15 cellular contexts compared by ENCODE assay signal in genomic region chr10:133229265-133230022, GRCh38. TPM values are rescaled to one million over a fixed set of nuclear protein-coding genes. Genes with fewer than 3 reads are reported as not detected.
DNase-seq lines count a peak whose midpoint lies in the region; ATAC-seq and TF ChIP-seq lines count a peak whose summit lies in the region.
"Had no signal": no experiment of that assay in that cellular context is flagged by ENCODE, and none has a peak within 500 bp of the region (broad histone marks: within the 10 kb centered on the region; RNA-seq: fewer than 3 reads in every experiment).

No MANE protein-coding gene starts in this region.

- no peak for TF ChIP-seq EP300 in stomach (IDR thresholded peaks at IDR 0.05)

- no peak for TF ChIP-seq CTCF in adrenal gland (IDR thresholded peaks at IDR 0.05)
- no peak for TF ChIP-seq CTCF in stomach (IDR thresholded peaks at IDR 0.05)

- no peak for DNase-seq in activated naive CD8-positive, alpha-beta T cell treated with anti-CD3 and anti-CD28 coated beads, Interleukin-2, amount 10 ng/mL, durations not matched to agents 7 days and 5 days
- no peak for DNase-seq in activated naive CD8-positive, alpha-beta T cell treated with anti-CD3 and anti-CD28 coated beads for 36 hours
- DNase-seq in adrenal gland, result no peak
- DNase-seq in NCI-H2196 treated with DMSO at 0.1 percent for 48 hours (lab: John Stamatoyannopoulos, UW; ENCODE audit: unreplicated experiment), result no peak
- no peak for DNase-seq in stomach
- DNase-seq: amniotic stem cell, DMS 273 treated with DMSO at 0.1 percent for 48 hours, GOT3, heart right ventricle, psoas muscle had no signal

- peak overlapping the region; percentile 67 for H3K27ac Mint-ChIP-seq in activated naive CD8-positive, alpha-beta T cell treated with anti-CD3 and anti-CD28 coated beads, Interleukin-2, amount 10 ng/mL, durations not matched to agents 7 days and 5 days
- no peak overlapping the region for H3K27ac Mint-ChIP-seq in activated naive CD8-positive, alpha-beta T cell treated with anti-CD3 and anti-CD28 coated beads for 36 hours
- no peak overlapping the region for H3K27ac Mint-ChIP-seq in activated T-helper 17 cell treated with anti-CD3 and anti-CD28 coated beads, Interleukin-2, amount 50 U/mL, for 72 hours

- no peak for ATAC-seq in activated naive CD8-positive, alpha-beta T cell treated with anti-CD3 and anti-CD28 coated beads, Interleukin-2, amount 10 ng/mL, durations not matched to agents 7 days and 5 days (ENCODE audit: low read depth)
- ATAC-seq in activated T-helper 17 cell treated with anti-CD3 and anti-CD28 coated beads, Interleukin-2, amount 50 U/mL, for 72 hours (replicated peaks), result no peak
- ATAC-seq in GM18873 (IDR thresholded peaks at IDR 0.05; ENCODE audit: low FRiP score, unreplicated experiment), result no peak
- ATAC-seq: esophagus mucosa, heart right ventricle, psoas muscle had no signal

- peaks cover 76% of the 10 kb centered on the region for H3K27me3 ChIP-seq in iPS-20b (ENCODE audit: insufficient read depth, low read length)
- H3K27me3 ChIP-seq in adrenal gland, result peaks cover 59% of the 10 kb centered on the region
- peaks cover 25 to 100% (median 79%) of the 10 kb centered on the region in 3 donors for H3K27me3 ChIP-seq in stomach

- H3K36me3 ChIP-seq in iPS-20b (ENCODE audit: insufficient read depth, low read depth, low read length), result no peaks in the 10 kb centered on the region
- H3K36me3 ChIP-seq in adrenal gland (replicated peaks in 1 of 2), result no peaks in the 10 kb centered on the region
- H3K36me3 ChIP-seq in stomach, result no peaks in the 10 kb centered on the region
- H3K36me3 ChIP-seq: heart right ventricle, thoracic aorta had no signal

- intact Hi-C loops in adrenal gland (cut with DNase I) (loop anchor here in 1 of 2 donors (10.0 kb wide), 1 partner anchor 75 kb away; no protein-coding TSS in a partner anchor), stomach (cut with DNase I; ENCODE audit: low total_unique reads) (no loop called here)

- no peak overlapping the region for H3K9ac ChIP-seq in iPS-20b (ENCODE audit: low read depth, low read length)

- POLR2A ChIA-PET in activated naive CD8-positive, alpha-beta T cell treated with anti-CD3 and anti-CD28 coated beads, Interleukin-2, amount 10 ng/mL, durations not matched to agents 7 days and 5 days (lab: Charles Lee), result no interaction called here

- H3K9me3 ChIP-seq in iPS-20b (ENCODE audit: insufficient read depth, low read depth, low read length) (no peaks in the 10 kb centered on the region), adrenal gland (replicated peaks in 1 of 3) (no peaks in the 10 kb centered on the region), stomach (no peaks in the 10 kb centered on the region)
- H3K9me3 ChIP-seq: heart right ventricle, psoas muscle, thoracic aorta had no signal

- no peaks in the 10 kb centered on the region for H3K9me3 Mint-ChIP-seq in activated naive CD8-positive, alpha-beta T cell treated with anti-CD3 and anti-CD28 coated beads, Interleukin-2, amount 10 ng/mL, durations not matched to agents 7 days and 5 days
- no peaks in the 10 kb centered on the region for H3K9me3 Mint-ChIP-seq in activated naive CD8-positive, alpha-beta T cell treated with anti-CD3 and anti-CD28 coated beads for 36 hours
- no peaks in the 10 kb centered on the region for H3K9me3 Mint-ChIP-seq in activated T-helper 17 cell treated with anti-CD3 and anti-CD28 coated beads, Interleukin-2, amount 50 U/mL, for 72 hours

- H3K27me3 Mint-ChIP-seq in activated naive CD8-positive, alpha-beta T cell treated with anti-CD3 and anti-CD28 coated beads, Interleukin-2, amount 10 ng/mL, durations not matched to agents 7 days and 5 days, result peaks cover 60% of the 10 kb centered on the region
- H3K27me3 Mint-ChIP-seq in activated naive CD8-positive, alpha-beta T cell treated with anti-CD3 and anti-CD28 coated beads for 36 hours, result peaks cover 79% of the 10 kb centered on the region
- peaks cover 28% of the 10 kb centered on the region for H3K27me3 Mint-ChIP-seq in activated T-helper 17 cell treated with anti-CD3 and anti-CD28 coated beads, Interleukin-2, amount 50 U/mL, for 72 hours

- no peak for TF ChIP-seq POLR2A in adrenal gland (IDR thresholded peaks at IDR 0.05)
- TF ChIP-seq POLR2A in stomach (IDR thresholded peaks at IDR 0.05), result no peak

- H3K27ac ChIP-seq in iPS-20b (ENCODE audit: low read length) (no peak overlapping the region), adrenal gland (no peak overlapping the region), stomach (no peak overlapping the region)
- H3K27ac ChIP-seq: heart right ventricle, psoas muscle, thoracic aorta had no signal

- H3K4me3 Mint-ChIP-seq in activated naive CD8-positive, alpha-beta T cell treated with anti-CD3 and anti-CD28 coated beads, Interleukin-2, amount 10 ng/mL, durations not matched to agents 7 days and 5 days, result peak overlapping the region; percentile 39
- no peak overlapping the region for H3K4me3 Mint-ChIP-seq in activated naive CD8-positive, alpha-beta T cell treated with anti-CD3 and anti-CD28 coated beads for 36 hours
- H3K4me3 Mint-ChIP-seq in activated T-helper 17 cell treated with anti-CD3 and anti-CD28 coated beads, Interleukin-2, amount 50 U/mL, for 72 hours, result peak overlapping the region; percentile 57

- peaks cover 16% of the 10 kb centered on the region for H3K4me1 Mint-ChIP-seq in activated naive CD8-positive, alpha-beta T cell treated with anti-CD3 and anti-CD28 coated beads, Interleukin-2, amount 10 ng/mL, durations not matched to agents 7 days and 5 days
- peaks cover 17% of the 10 kb centered on the region for H3K4me1 Mint-ChIP-seq in activated naive CD8-positive, alpha-beta T cell treated with anti-CD3 and anti-CD28 coated beads for 36 hours
- H3K4me1 Mint-ChIP-seq in activated T-helper 17 cell treated with anti-CD3 and anti-CD28 coated beads, Interleukin-2, amount 50 U/mL, for 72 hours, result peaks cover 9% of the 10 kb centered on the region

- peaks cover 1% of the 10 kb centered on the region for H3K36me3 Mint-ChIP-seq in activated naive CD8-positive, alpha-beta T cell treated with anti-CD3 and anti-CD28 coated beads, Interleukin-2, amount 10 ng/mL, durations not matched to agents 7 days and 5 days
- no peaks in the 10 kb centered on the region for H3K36me3 Mint-ChIP-seq in activated naive CD8-positive, alpha-beta T cell treated with anti-CD3 and anti-CD28 coated beads for 36 hours
- H3K36me3 Mint-ChIP-seq in activated T-helper 17 cell treated with anti-CD3 and anti-CD28 coated beads, Interleukin-2, amount 50 U/mL, for 72 hours (ENCODE audit: low read depth), result peaks cover 7% of the 10 kb centered on the region

- WGBS in adrenal gland, 4 donors, result 10 to 49% (median 15%) methylated on average over 3 to 58 of the region's 58 CpGs
- WGBS in stomach, 5 donors, result 7 to 10% (median 8%) methylated on average over 37 to 58 of the region's 58 CpGs

- H3K4me1 ChIP-seq in iPS-20b (ENCODE audit: insufficient read depth, low read length) (peaks cover 7% of the 10 kb centered on the region; the same call in 1 of the 2 replicates), adrenal gland (replicated peaks in 1 of 2) (no peaks in the 10 kb centered on the region), stomach (peaks cover 7 to 22% (median 16%) of the 10 kb centered on the region in 4 donors)
- H3K4me1 ChIP-seq: psoas muscle had no signal

- H3K4me3 ChIP-seq in iPS-20b (ENCODE audit: low read length) (peak overlapping the region; percentile 58), adrenal gland (no peak overlapping the region), stomach (no peak overlapping the region)

RNA-seq across cellular contexts. Expression of gene UTF1, which starts 0.6 kb away (rescaled TPM):
- total RNA-seq in activated naive CD8-positive, alpha-beta T cell treated with anti-CD3 and anti-CD28 coated beads, Interleukin-2, amount 10 ng/mL, durations not matched to agents 7 days and 5 days, result not detected
- not detected for total RNA-seq in activated naive CD8-positive, alpha-beta T cell treated with anti-CD3 and anti-CD28 coated beads for 36 hours
- total RNA-seq in activated T-helper 17 cell treated with anti-CD3 and anti-CD28 coated beads, Interleukin-2, amount 50 U/mL, for 72 hours, result not detected
- total RNA-seq in adrenal gland (under 1 TPM in 1 of 8 donors, not detected in 7; 0.19 TPM), stomach (not detected)
- polyA plus RNA-seq in adrenal gland (under 1 TPM in 1 of 3 donors, not detected in 2; 0.24 TPM), stomach (not detected)
- total RNA-seq: esophagus mucosa, heart right ventricle, psoas muscle, thoracic aorta had no signal
- polyA plus RNA-seq: heart right ventricle, psoas muscle had no signal

RNA-seq across cellular contexts. Expression of gene VENTX, which starts 8.2 kb away (rescaled TPM):
- under 1 TPM in 1 of 2 experiments, not detected in 1; 0.11 TPM for total RNA-seq in activated naive CD8-positive, alpha-beta T cell treated with anti-CD3 and anti-CD28 coated beads, Interleukin-2, amount 10 ng/mL, durations not matched to agents 7 days and 5 days
- total RNA-seq in activated naive CD8-positive, alpha-beta T cell treated with anti-CD3 and anti-CD28 coated beads for 36 hours, result not detected
- total RNA-seq in activated T-helper 17 cell treated with anti-CD3 and anti-CD28 coated beads, Interleukin-2, amount 50 U/mL, for 72 hours, result under 1 TPM in 1 of 2 donors, not detected in 1; 0.21 TPM
- total RNA-seq in adrenal gland (1 to 10 TPM in 6 of 8 donors, under 1 TPM in 2; 0.24 to 3.0 (median 1.4) TPM), stomach (1 to 10 TPM in 1 of 5 donors, under 1 TPM in 2, not detected in 2; 0.45 to 3.2 (median 0.58) TPM)
- polyA plus RNA-seq in adrenal gland (1 to 10 TPM in 2 of 3 donors, under 1 TPM in 1; 0.26 to 4.4 (median 1.7) TPM), stomach (under 1 TPM; 0.15 to 0.75 (median 0.35) TPM)

RNA-seq across cellular contexts. Expression of gene ADAM8, which starts 47.2 kb away (rescaled TPM):
- 10 to 100 TPM; 90.8 to 91.0 TPM for total RNA-seq in activated naive CD8-positive, alpha-beta T cell treated with anti-CD3 and anti-CD28 coated beads, Interleukin-2, amount 10 ng/mL, durations not matched to agents 7 days and 5 days
- total RNA-seq in activated naive CD8-positive, alpha-beta T cell treated with anti-CD3 and anti-CD28 coated beads for 36 hours, result 10 to 100 TPM; 34.7 to 41.1 TPM
- total RNA-seq in activated T-helper 17 cell treated with anti-CD3 and anti-CD28 coated beads, Interleukin-2, amount 50 U/mL, for 72 hours, result 100 to 1,000 TPM in 1 of 2 donors, 10 to 100 TPM in 1; 83.7 to 336 TPM
- 1 to 10 TPM; 1.8 to 5.3 (median 3.8) TPM for total RNA-seq in adrenal gland
- polyA plus RNA-seq in adrenal gland, result 1 to 10 TPM in 2 of 3 donors, under 1 TPM in 1; 0.66 to 7.7 (median 5.2) TPM
- 10 to 100 TPM in 1 of 5 donors, 1 to 10 TPM in 3, not detected in 1; 3.3 to 50.8 (median 5.0) TPM for total RNA-seq in stomach
- 1 to 10 TPM; 1.8 to 4.4 (median 3.6) TPM for polyA plus RNA-seq in stomach
